1 cellular context compared by ENCODE assay signal in genomic region chr17:65523853-65524664, GRCh38.
A peak's percentile ranks its signal among the peaks of the same experiment; 100 is the strongest.
TF ChIP-seq lines count a peak whose summit lies in the region.

No MANE protein-coding gene starts in this region.

TF ChIP-seq in HepG2, 621 proteins besides CTCF, POLR2A, EP300 and RAD21 (continued from another document and continues in another):
- TF ChIP-seq TFAP4 (IDR thresholded peaks at IDR 0.05; ENCODE audit: borderline replicate concordance, low read depth) = peak; percentile 32; the same call in 1 of the 2 replicates
- peak; percentile 6 for TF ChIP-seq TEAD3 (CRISPR knock-in tag; optimal IDR thresholded peaks at IDR 0.05; ENCODE audit: borderline replicate concordance)
- TF ChIP-seq MAX (IDR thresholded peaks at IDR 0.05) = peak; percentile 89
- TF ChIP-seq ZNF468 (CRISPR knock-in tag; IDR thresholded peaks at IDR 0.05) = no peak
- TF ChIP-seq ZNF883 (CRISPR knock-in tag; IDR thresholded peaks at IDR 0.05; ENCODE audit: not compliant biosample characterization) = no peak
- TF ChIP-seq HMGA1 (CRISPR knock-in tag; conservative IDR thresholded peaks at IDR 0.05) = no peak
- peak; percentile 42; the same call in 1 of the 2 replicates for TF ChIP-seq RXRB (CRISPR knock-in tag; IDR thresholded peaks at IDR 0.05; ENCODE audit: borderline replicate concordance)
- peak; percentile 30; the same call in 1 of the 2 replicates for TF ChIP-seq ARID5B (CRISPR knock-in tag; IDR thresholded peaks at IDR 0.05)
- 0 out of 2 replicates have a peak, but pooled peaks have one; percentile 21 for TF ChIP-seq GMEB1 (CRISPR knock-in tag; IDR thresholded peaks at IDR 0.05; ENCODE audit: borderline replicate concordance)
- TF ChIP-seq ZNF292 (CRISPR knock-in tag; IDR thresholded peaks at IDR 0.05; ENCODE audit: borderline replicate concordance, low read depth) = no peak
- peak; percentile 43; the same call in 1 of the 2 replicates for TF ChIP-seq MIXL1 (CRISPR knock-in tag; IDR thresholded peaks at IDR 0.05)
- 0 out of 2 replicates have a peak, but pooled peaks have one; percentile 26 for TF ChIP-seq ZBED4 (CRISPR knock-in tag; IDR thresholded peaks at IDR 0.05; ENCODE audit: borderline replicate concordance)
- no peak for TF ChIP-seq ZNF569 (CRISPR knock-in tag; IDR thresholded peaks at IDR 0.05; ENCODE audit: borderline replicate concordance)
- 0 out of 2 replicates have a peak, but pooled peaks have one; percentile 26 for TF ChIP-seq ZMYM2 (CRISPR knock-in tag; IDR thresholded peaks at IDR 0.05)
- TF ChIP-seq HDAC2 (CRISPR knock-in tag; IDR thresholded peaks at IDR 0.05) = peak; percentile 45
- peak; percentile 18; the same call in 1 of the 2 replicates for TF ChIP-seq ZBTB43 (CRISPR knock-in tag; conservative IDR thresholded peaks at IDR 0.05)
- TF ChIP-seq ZNF577 (CRISPR knock-in tag; IDR thresholded peaks at IDR 0.05; ENCODE audit: borderline replicate concordance, low read depth) = no peak
- no peak for TF ChIP-seq HBP1 (CRISPR knock-in tag; IDR thresholded peaks at IDR 0.05; ENCODE audit: low read depth)
- peak; percentile 67; the same call in 1 of the 2 replicates for TF ChIP-seq ZMAT3 (CRISPR knock-in tag; conservative IDR thresholded peaks at IDR 0.05)
- TF ChIP-seq ZNF598 (CRISPR knock-in tag; IDR thresholded peaks at IDR 0.05; ENCODE audit: borderline replicate concordance) = peak; percentile 63; the same call in 1 of the 2 replicates
- TF ChIP-seq RARA (CRISPR knock-in tag; IDR thresholded peaks at IDR 0.05) = peak; percentile 46; the same call in 1 of the 2 replicates
- peak; percentile 50; the same call in 1 of the 2 replicates for TF ChIP-seq NR2F6 (IDR thresholded peaks at IDR 0.05)
- peak; percentile 72; the same call in 1 of the 2 replicates for TF ChIP-seq NR2F6 (CRISPR knock-in tag; IDR thresholded peaks at IDR 0.05)
- peak; percentile 52; the same call in 1 of the 2 replicates for TF ChIP-seq SALL1 (CRISPR knock-in tag; IDR thresholded peaks at IDR 0.05)
- peak; percentile 82 for TF ChIP-seq ZNF687 (CRISPR knock-in tag; IDR thresholded peaks at IDR 0.05)
- peak; percentile 38; the same call in 1 of the 2 replicates for TF ChIP-seq FOXC1 (CRISPR knock-in tag; IDR thresholded peaks at IDR 0.05; ENCODE audit: borderline replicate concordance)
- TF ChIP-seq ZNF441 (CRISPR knock-in tag; IDR thresholded peaks at IDR 0.05; ENCODE audit: borderline replicate concordance) = 0 out of 2 replicates have a peak, but pooled peaks have one; percentile 57
- TF ChIP-seq POLR2G (IDR thresholded peaks at IDR 0.05; ENCODE audit: low read depth, low read length) = no peak
- TF ChIP-seq ARHGAP35 (CRISPR knock-in tag; IDR thresholded peaks at IDR 0.05; ENCODE audit: borderline replicate concordance) = no peak
- peak; percentile 46; the same call in 1 of the 2 replicates for TF ChIP-seq ZNF788 (CRISPR knock-in tag; IDR thresholded peaks at IDR 0.05; ENCODE audit: borderline replicate concordance)
- peak; percentile 53; the same call in 1 of the 2 replicates for TF ChIP-seq ZNF547 (CRISPR knock-in tag; IDR thresholded peaks at IDR 0.05)
- TF ChIP-seq DPF2 (CRISPR knock-in tag; IDR thresholded peaks at IDR 0.05; ENCODE audit: borderline replicate concordance, low read depth) = peak; percentile 52; the same call in 1 of the 2 replicates
- TF ChIP-seq MED1 (CRISPR knock-in tag; IDR thresholded peaks at IDR 0.05) = peak; percentile 20; the same call in 1 of the 2 replicates
- no peak for TF ChIP-seq ZNF766 (CRISPR knock-in tag; IDR thresholded peaks at IDR 0.05; ENCODE audit: borderline replicate concordance)
- no peak for TF ChIP-seq LBX2 (CRISPR knock-in tag; IDR thresholded peaks at IDR 0.05; ENCODE audit: borderline replicate concordance)
- 0 out of 2 replicates have a peak, but pooled peaks have one; percentile 41 for TF ChIP-seq ISX (CRISPR knock-in tag; conservative IDR thresholded peaks at IDR 0.05)
- TF ChIP-seq PPARG (CRISPR knock-in tag; conservative IDR thresholded peaks at IDR 0.05) = 0 out of 2 replicates have a peak, but pooled peaks have one; percentile 13
- TF ChIP-seq RELA (CRISPR knock-in tag; IDR thresholded peaks at IDR 0.05) = no peak
- TF ChIP-seq ZNF501 (CRISPR knock-in tag; IDR thresholded peaks at IDR 0.05) = peak; percentile 73; the same call in 1 of the 2 replicates
- no peak for TF ChIP-seq ZNF251 (CRISPR knock-in tag; IDR thresholded peaks at IDR 0.05)
- 0 out of 2 replicates have a peak, but pooled peaks have one; percentile 47 for TF ChIP-seq ZNF274 (CRISPR knock-in tag; IDR thresholded peaks at IDR 0.05)
- peak; percentile 44; the same call in 1 of the 2 replicates for TF ChIP-seq NFYB (CRISPR knock-in tag; IDR thresholded peaks at IDR 0.05)
- TF ChIP-seq ZNF430 (CRISPR knock-in tag; IDR thresholded peaks at IDR 0.05) = 0 out of 2 replicates have a peak, but pooled peaks have one; percentile 47
- TF ChIP-seq NRL (CRISPR knock-in tag; IDR thresholded peaks at IDR 0.05; ENCODE audit: borderline replicate concordance) = no peak
- TF ChIP-seq HNF4G (IDR thresholded peaks at IDR 0.05; ENCODE audit: borderline replicate concordance, low read depth, low read length) = no peak
- peak; percentile 21; the same call in 1 of the 2 replicates for TF ChIP-seq HNF4G (CRISPR knock-in tag; IDR thresholded peaks at IDR 0.05; ENCODE audit: borderline replicate concordance, low read depth)
